ENCODE assay signal across 8 cellular contexts in genomic region chr15:75449585-75450306, GRCh38. TPM values are rescaled to one million over a fixed set of nuclear protein-coding genes. Genes with fewer than 3 reads are reported as not detected.
DNase-seq lines count a peak whose midpoint lies in the region; ATAC-seq and TF ChIP-seq lines count a peak whose summit lies in the region.

No MANE protein-coding gene starts in this region.

- H3K36me3 ChIP-seq in DND-41 (ENCODE audit: insufficient read depth, low read length) (peaks cover 22% of the 10 kb centered on the region), RWPE2 (ENCODE audit: low read depth) (peaks cover 9% of the 10 kb centered on the region; the same call in 1 of the 2 replicates), esophagus squamous epithelium (peaks cover 0 to 20% (median 0%) of the 10 kb centered on the region in 3 donors)

- peaks cover 71% of the 10 kb centered on the region for H3K79me2 ChIP-seq in DND-41 (ENCODE audit: insufficient read depth, low read length)

- H3K9ac ChIP-seq in DND-41 (ENCODE audit: low read depth, low read length), result peak overlapping the region; percentile 60

- peak overlapping the region; percentile 98 for H3K27ac Mint-ChIP-seq in progenitor cell of endocrine pancreas

- peak overlapping the region; percentile 73 to 88 for H3K4me3 ChIP-seq in DND-41 (ENCODE audit: low read depth in 1 of 2, low read length in 2 of 2)
- peak overlapping the region; percentile 50 for H3K4me3 ChIP-seq in RWPE2 (ENCODE audit: severe bottlenecking)
- H3K4me3 ChIP-seq in esophagus squamous epithelium, result peak overlapping the region; percentile 79 to 98 (median 88)

- TF ChIP-seq CTCF in DND-41 (IDR thresholded peaks at IDR 0.05; ENCODE audit: borderline replicate concordance, extremely low read depth, low read length, poor library complexity, severe bottlenecking) (no peak), RWPE2 (IDR thresholded peaks at IDR 0.05; ENCODE audit: poor library complexity, severe bottlenecking) (no peak), esophagus squamous epithelium (IDR thresholded peaks at IDR 0.05) (no peak), progenitor cell of endocrine pancreas (IDR thresholded peaks at IDR 0.05; ENCODE audit: unreplicated experiment) (no peak)

- ATAC-seq in DND-41 (ENCODE audit: insufficient read depth, low read depth) (no peak), RWPE2 (ENCODE audit: low read depth) (no peak), HG03565 (IDR thresholded peaks at IDR 0.05; ENCODE audit: unreplicated experiment) (no peak)

- peaks cover 28% of the 10 kb centered on the region for H3K4me1 ChIP-seq in DND-41 (ENCODE audit: insufficient read depth, low read length)
- H3K4me1 ChIP-seq in RWPE2 (ENCODE audit: insufficient read depth, poor library complexity, severe bottlenecking), result peaks cover 9% of the 10 kb centered on the region
- H3K4me1 ChIP-seq in esophagus squamous epithelium, result peaks cover 9 to 65% (median 15%) of the 10 kb centered on the region in 3 donors

- H3K27ac ChIP-seq in DND-41 (ENCODE audit: low read length) (peak overlapping the region; percentile 79), RWPE2 (ENCODE audit: poor library complexity, severe bottlenecking) (peak overlapping the region; percentile 89), esophagus squamous epithelium (peak overlapping the region; percentile 94 to 100 (median 100))

- intact Hi-C loops in esophagus squamous epithelium (cut with DNase I), result loop anchor here (10.0 kb wide), 1 partner anchor 75 kb away; no protein-coding TSS in a partner anchor

- DNase-seq in DND-41, result no peak
- no peak for DNase-seq in RWPE2 (ENCODE audit: low spot score)
- DNase-seq in esophagus squamous epithelium (lab: John Stamatoyannopoulos, UW), result no peak
- DNase-seq in progenitor cell of endocrine pancreas (ENCODE audit: low spot score, unreplicated experiment), result no peak
- DNase-seq in GDM1 (lab: John Stamatoyannopoulos, UW), result no peak
- DNase-seq in NCI-H187 (lab: John Stamatoyannopoulos, UW), result no peak
- DNase-seq in OCI-M1 (lab: John Stamatoyannopoulos, UW), result no peak

- peaks cover 17% of the 10 kb centered on the region for H3K4me1 Mint-ChIP-seq in progenitor cell of endocrine pancreas (ENCODE audit: low read depth)

- H3K27me3 ChIP-seq in DND-41 (ENCODE audit: insufficient read depth, low read length, poor library complexity) (no peaks in the 10 kb centered on the region), RWPE2 (ENCODE audit: insufficient read depth, poor library complexity, severe bottlenecking) (no peaks in the 10 kb centered on the region), esophagus squamous epithelium (no peaks in the 10 kb centered on the region)

- H3K27me3 Mint-ChIP-seq in progenitor cell of endocrine pancreas, result no peaks in the 10 kb centered on the region

- H3K36me3 Mint-ChIP-seq in progenitor cell of endocrine pancreas (ENCODE audit: insufficient read depth), result peaks cover 4% of the 10 kb centered on the region

- H3K9me3 ChIP-seq in DND-41 (ENCODE audit: insufficient read depth, low read length, severe bottlenecking) (no peaks in the 10 kb centered on the region), RWPE2 (ENCODE audit: severe bottlenecking) (no peaks in the 10 kb centered on the region), esophagus squamous epithelium (no peaks in the 10 kb centered on the region)

- no peak for TF ChIP-seq POLR2A in esophagus squamous epithelium (IDR thresholded peaks at IDR 0.05)

- peaks cover 50% of the 10 kb centered on the region for H4K20me1 ChIP-seq in DND-41 (ENCODE audit: insufficient read depth, low read length)

- H3K9me3 Mint-ChIP-seq in progenitor cell of endocrine pancreas (ENCODE audit: low read depth), result no peaks in the 10 kb centered on the region

- peak overlapping the region; percentile 93 for H3K4me3 Mint-ChIP-seq in progenitor cell of endocrine pancreas (ENCODE audit: low read depth)

- whole genome bisulfite sequencing in esophagus squamous epithelium, 2 donors, result 28 to 29% methylated on average over 10 to 14 of the region's 14 CpGs

- peak overlapping the region; percentile 99 for H3K4me2 ChIP-seq in DND-41 (ENCODE audit: insufficient read depth, low read length)

- no peak overlapping the region for H2AFZ ChIP-seq in DND-41 (ENCODE audit: low read depth, low read length)

RNA-seq across cellular contexts. Expression of gene SIN3A, which starts 1.7 kb away (rescaled TPM):
- total RNA-seq in esophagus squamous epithelium (10 to 100 TPM; 22.3 to 49.8 (median 26.0) TPM), progenitor cell of endocrine pancreas (91.8 and 96.4 TPM in 2 replicates)
